ENCODE assay signal across 8 cellular contexts in genomic region chr9:126146254-126147145, GRCh38.
DNase-seq lines count a peak whose midpoint lies in the region; ATAC-seq and TF ChIP-seq lines count a peak whose summit lies in the region.

No MANE protein-coding gene starts in this region.

- H3K9me3 ChIP-seq in SJCRH30 (replicated peaks), result 0 out of 2 replicates have a peak, but pooled peaks cover under 1% of the 10 kb centered on the region
- peaks cover 6% of the 10 kb centered on the region for H3K9me3 ChIP-seq in endodermal cell (ENCODE audit: control insufficient read depth, low read length)

- H3K36me3 Mint-ChIP-seq in endodermal cell (ENCODE audit: low read depth), result no peaks in the 10 kb centered on the region
- peaks cover 6% of the 10 kb centered on the region for H3K36me3 Mint-ChIP-seq in natural killer cell treated with Interleukin-12 subunit alpha and Interleukin-12 subunit beta and Interleukin-15 and Interleukin-18, amount 100 ng/mL, for 72 hours

- H3K9ac ChIP-seq in KMS-11 (no peak overlapping the region), endodermal cell (ENCODE audit: extremely low read depth, low read length, poor library complexity, severe bottlenecking) (no peak overlapping the region)

- H3K27ac Mint-ChIP-seq in endodermal cell, result peak overlapping the region; percentile 22
- H3K27ac Mint-ChIP-seq in natural killer cell treated with Interleukin-12 subunit alpha and Interleukin-12 subunit beta and Interleukin-15 and Interleukin-18, amount 100 ng/mL, for 72 hours, result no peak overlapping the region

- H3K27me3 Mint-ChIP-seq in endodermal cell (ENCODE audit: insufficient read depth), result peaks cover 39% of the 10 kb centered on the region
- peaks cover 27 to 47% of the 10 kb centered on the region in 2 donors for H3K27me3 Mint-ChIP-seq in natural killer cell treated with Interleukin-12 subunit alpha and Interleukin-12 subunit beta and Interleukin-15 and Interleukin-18, amount 100 ng/mL, for 72 hours

- WGBS in endodermal cell (ENCODE audit: insufficient coverage in 1 of 2, insufficient read length in 1 of 2), 2 experiments, result 29% methylated on average over 17 to 19 of the region's 19 CpGs

- H3K27me3 ChIP-seq in KMS-11 (ENCODE audit: insufficient read depth, low read depth) (no peaks in the 10 kb centered on the region), SJCRH30 (no peaks in the 10 kb centered on the region), endodermal cell (ENCODE audit: control insufficient read depth, insufficient read depth, low read length, poor library complexity, severe bottlenecking) (no peaks in the 10 kb centered on the region)

- H3K9me3 Mint-ChIP-seq in endodermal cell, result peaks cover 9% of the 10 kb centered on the region
- no peaks in the 10 kb centered on the region for H3K9me3 Mint-ChIP-seq in natural killer cell treated with Interleukin-12 subunit alpha and Interleukin-12 subunit beta and Interleukin-15 and Interleukin-18, amount 100 ng/mL, for 72 hours

- DNase-seq in activated CD8-positive, alpha-beta memory T cell treated with anti-CD3 and anti-CD28 coated beads for 24 hours, result peak; percentile 65
- no peak for DNase-seq in activated CD8-positive, alpha-beta memory T cell treated with anti-CD3 and anti-CD28 coated beads, Interleukin-2, amount 50 U/mL, for 4 hours
- DNase-seq in SJCRH30 (peak; percentile 96 to 98), endodermal cell (peak; percentile 92)
- DNase-seq in natural killer cell treated with Interleukin-12 subunit alpha and Interleukin-12 subunit beta and Interleukin-15 and Interleukin-18, amount 100 ng/mL, for 72 hours (ENCODE audit: low spot score), result peak; percentile 38

- TF ChIP-seq CTCF in KMS-11 (conservative IDR thresholded peaks at IDR 0.05; ENCODE audit: low read depth, low read length) (peak; percentile 45), endodermal cell (conservative IDR thresholded peaks at IDR 0.05) (peak; percentile 87)

- H3K79me2 ChIP-seq in KMS-11 (ENCODE audit: insufficient read depth, low read depth), result no peaks in the 10 kb centered on the region

- H3K4me2 ChIP-seq in KMS-11, result no peak overlapping the region

- peaks cover 14% of the 10 kb centered on the region for H3K4me1 Mint-ChIP-seq in endodermal cell
- peaks cover 3 to 9% of the 10 kb centered on the region in 2 donors for H3K4me1 Mint-ChIP-seq in natural killer cell treated with Interleukin-12 subunit alpha and Interleukin-12 subunit beta and Interleukin-15 and Interleukin-18, amount 100 ng/mL, for 72 hours (ENCODE audit: low read depth in 2 of 2)

- H2AFZ ChIP-seq in KMS-11 (ENCODE audit: low read depth), result no peak overlapping the region

- no peaks in the 10 kb centered on the region for H3K4me1 ChIP-seq in KMS-11 (ENCODE audit: low read depth, poor library complexity, severe bottlenecking)
- peaks cover 25% of the 10 kb centered on the region for H3K4me1 ChIP-seq in SJCRH30
- no peaks in the 10 kb centered on the region for H3K4me1 ChIP-seq in endodermal cell (ENCODE audit: control insufficient read depth, insufficient read depth, low read length)

- H3K36me3 ChIP-seq in KMS-11 (ENCODE audit: insufficient read depth), result no peaks in the 10 kb centered on the region
- H3K36me3 ChIP-seq in SJCRH30, result no peaks in the 10 kb centered on the region
- no peaks in the 10 kb centered on the region for H3K36me3 ChIP-seq in endodermal cell (ENCODE audit: control insufficient read depth, insufficient read depth, low read length)

- peak; percentile 46 to 50 for ATAC-seq in natural killer cell treated with Interleukin-12 subunit alpha and Interleukin-12 subunit beta and Interleukin-15 and Interleukin-18, amount 100 ng/mL, for 72 hours
- ATAC-seq in HG03439 (IDR thresholded peaks at IDR 0.05; ENCODE audit: unreplicated experiment), result no peak
- ATAC-seq in HG03108 (IDR thresholded peaks at IDR 0.05; ENCODE audit: unreplicated experiment), result no peak

- no peaks in the 10 kb centered on the region for H4K20me1 ChIP-seq in KMS-11 (ENCODE audit: insufficient read depth)

- H3K4me3 Mint-ChIP-seq in endodermal cell, result peak overlapping the region; percentile 5
- no peak overlapping the region for H3K4me3 Mint-ChIP-seq in natural killer cell treated with Interleukin-12 subunit alpha and Interleukin-12 subunit beta and Interleukin-15 and Interleukin-18, amount 100 ng/mL, for 72 hours

- H3K27ac ChIP-seq in KMS-11 (no peak overlapping the region), SJCRH30 (peak overlapping the region; percentile 30), endodermal cell (ENCODE audit: low read depth, low read length) (no peak overlapping the region)

- H3K4me3 ChIP-seq in KMS-11 (IDR thresholded peaks at IDR 0.05; ENCODE audit: insufficient read depth, low read depth, low read length), result no peak overlapping the region
- H3K4me3 ChIP-seq in SJCRH30, result peak overlapping the region; percentile 25
- no peak overlapping the region for H3K4me3 ChIP-seq in endodermal cell (ENCODE audit: low read length)

Comparison
In these comparisons a context has a peak if more than half of its experiments do, and no peak if none do; other contexts are left out.
1. ATAC-seq: peak in natural killer cell treated with Interleukin-12 subunit alpha and Interleukin-12 subunit beta and Interleukin-15 and Interleukin-18, amount 100 ng/mL, for 72 hours (2 of 2); none in HG03439 (single experiment) and HG03108 (single experiment).